ENCODE assay signal across 14 cellular contexts in genomic region chr7:122306320-122307227, GRCh38. TPM values are rescaled to one million over a fixed set of nuclear protein-coding genes. Genes with fewer than 3 reads are reported as not detected.
DNase-seq lines count a peak whose midpoint lies in the region; ATAC-seq and TF ChIP-seq lines count a peak whose summit lies in the region.
"Had no signal": no experiment of that assay in that cellular context is flagged by ENCODE, and none has a peak within 500 bp of the region (broad histone marks: within the 10 kb centered on the region; RNA-seq: fewer than 3 reads in every experiment).

No MANE protein-coding gene starts in this region.

- peak overlapping the region; percentile 91 for H3K4me2 ChIP-seq in HCT116 (ENCODE audit: low read length)
- H3K4me2 ChIP-seq: BLaER1 treated with 17β-estradiol and CSF1 and Interleukin-3, amounts not matched to agents 10 nM and 100 nM had no signal

- peaks cover 0 to 12% of the 10 kb centered on the region in 2 experiments; a peak in 3 of 4 replicates for H3K4me1 ChIP-seq in HCT116 (ENCODE audit: control insufficient read depth in 1 of 2, insufficient read depth in 2 of 2, low read length in 2 of 2)
- 0 out of 2 replicates have a peak, but pooled peaks cover 5% of the 10 kb centered on the region for H3K4me1 ChIP-seq in iPS DF 6.9 (ENCODE audit: control insufficient read depth, insufficient read depth, low read length)
- peaks cover 0 to 75% (median 20%) of the 10 kb centered on the region in 4 donors for H3K4me1 ChIP-seq in tibial nerve
- H3K4me1 ChIP-seq: BLaER1 treated with 17β-estradiol and CSF1 and Interleukin-3, amounts not matched to agents 10 nM and 100 nM had no signal

- CTCF ChIA-PET in HCT116 (lab: Charles Lee), result interaction anchor here (0.9 kb wide), 1 partner anchor 12 kb away, joined by 3 read pairs; no protein-coding TSS in a partner anchor

- WGBS in iPS DF 6.9 (ENCODE audit: insufficient coverage, insufficient read length), result no CpG with 5 or more reads among the region's 37 CpGs
- WGBS in tibial nerve, 2 donors, result 6 to 12% methylated on average over 37 of the region's 37 CpGs

- BruUV-seq in HCT116 (replicated peaks; lab: Mats Ljungman, UMichigan), result TSS peak; percentile 32

- POLR2A ChIA-PET in HCT116 (lab: Charles Lee), result interaction anchor here (1.4 kb wide), 1 partner anchor 8 kb away, joined by 3 read pairs; no protein-coding TSS in a partner anchor

- TF ChIP-seq RAD21 in HCT116 (IDR thresholded peaks at IDR 0.05; ENCODE audit: low read depth), result no peak

- ATAC-seq in HCT116 (no peak), HG02759 (IDR thresholded peaks at IDR 0.05; ENCODE audit: unreplicated experiment) (no peak)
- ATAC-seq: GM12878 had no signal

- in situ Hi-C loops in brain microvascular endothelial cell (cut with HindIII; ENCODE audit: low pct_ligation_motif_present, low sequenced_read_pairs), result no loop called here

- H2AFZ ChIP-seq in HCT116 (ENCODE audit: low read depth, low read length, poor library complexity, severe bottlenecking), result peak overlapping the region; percentile 59

- TF ChIP-seq EP300 in tibial nerve (IDR thresholded peaks at IDR 0.05), result no peak

- no peaks in the 10 kb centered on the region for H4K20me1 ChIP-seq in HCT116 (ENCODE audit: insufficient read depth)
- H4K20me1 ChIP-seq: BLaER1 treated with 17β-estradiol and CSF1 and Interleukin-3, amounts not matched to agents 10 nM and 100 nM had no signal

- no peak overlapping the region; the same call in 1 of the 2 replicates for H3K27ac ChIP-seq in HCT116 (ENCODE audit: low read depth, low read length)
- H3K27ac ChIP-seq in iPS DF 6.9 (ENCODE audit: low read length), result no peak overlapping the region
- no peak overlapping the region for H3K27ac ChIP-seq in brain microvascular endothelial cell
- no peak overlapping the region for H3K27ac ChIP-seq in tibial nerve
- H3K27ac ChIP-seq: BLaER1 treated with 17β-estradiol and CSF1 and Interleukin-3, amounts not matched to agents 10 nM and 100 nM; sigmoid colon had no signal

- H3K27me3 ChIP-seq in HCT116 (ENCODE audit: insufficient read depth, low read length), result no peaks in the 10 kb centered on the region
- peaks cover 41% of the 10 kb centered on the region for H3K27me3 ChIP-seq in iPS DF 6.9 (ENCODE audit: control insufficient read depth, insufficient read depth, low read length)
- H3K27me3 ChIP-seq in brain microvascular endothelial cell (replicated peaks), result peaks cover 95% of the 10 kb centered on the region
- H3K27me3 ChIP-seq in tibial nerve, result peaks cover 13 to 100% of the 10 kb centered on the region in 2 donors

- RAD21 ChIA-PET in HCT116 (lab: Charles Lee; ENCODE audit: low non-redundant PET in 1 of 2, low total read pairs in 2 of 2, uncharacterized antibody in 2 of 2, unreplicated experiment in 2 of 2), result no interaction called here

- peak overlapping the region; percentile 51 for H3K9ac ChIP-seq in HCT116 (ENCODE audit: low read length)
- H3K9ac ChIP-seq: BLaER1 treated with 17β-estradiol and CSF1 and Interleukin-3, amounts not matched to agents 10 nM and 100 nM had no signal

- H3K4me3 ChIP-seq in HCT116 (replicated peaks in 1 of 2; ENCODE audit: low read depth in 1 of 2, low read length in 2 of 2) (peak overlapping the region; percentile 69 to 77), iPS DF 6.9 (ENCODE audit: low read length) (peak overlapping the region; percentile 36; the same call in 1 of the 2 replicates), brain microvascular endothelial cell (ENCODE audit: low read depth, low read length) (no peak overlapping the region), tibial nerve (peak overlapping the region in 1 of 4 donors; percentile 35)
- H3K4me3 ChIP-seq: BLaER1 treated with 17β-estradiol and CSF1 and Interleukin-3, amounts not matched to agents 10 nM and 100 nM; GM12878 had no signal

- no peak for TF ChIP-seq CTCF in HCT116 (IDR thresholded peaks at IDR 0.05 in 2 of 3, conservative IDR thresholded peaks at IDR 0.05 in 1 of 3; ENCODE audit: borderline replicate concordance in 1 of 3, insufficient read depth in 1 of 3, low read depth in 2 of 3, low read length in 2 of 3)
- no peak for TF ChIP-seq CTCF in brain microvascular endothelial cell (IDR thresholded peaks at IDR 0.05; ENCODE audit: low read depth, low read length, missing control alignments)
- no peak for TF ChIP-seq CTCF in tibial nerve (IDR thresholded peaks at IDR 0.05)

- H3K9me2 ChIP-seq in HCT116 (ENCODE audit: insufficient read depth), result no peaks in the 10 kb centered on the region

- no peak for TF ChIP-seq POLR2A in HCT116 (IDR thresholded peaks at IDR 0.05; ENCODE audit: borderline replicate concordance, extremely low read depth, insufficient read depth, insufficient read length)
- TF ChIP-seq POLR2A in tibial nerve (IDR thresholded peaks at IDR 0.05), result no peak

- no peaks in the 10 kb centered on the region for H3K79me2 ChIP-seq in HCT116 (ENCODE audit: insufficient read depth, low read length)

- intact Hi-C loops in HCT116 (cut with micrococcal nuclease), result no loop called here
- intact Hi-C loops in posterior vena cava (cut with DNase I), result no loop called here

- DNase-seq in HCT116 (ENCODE audit: low read depth, low spot score) (no peak), NCI-H82 (lab: John Stamatoyannopoulos, UW) (peak; percentile 76), iPS DF 6.9 (ENCODE audit: low read depth, low spot score) (no peak), posterior vena cava (ENCODE audit: low spot score) (peak; percentile 55), HPDE6-E6E7 (ENCODE audit: extremely low spot score) (no peak), brain microvascular endothelial cell (no peak), tibial nerve (ENCODE audit: low spot score in 2 of 2) (no peak)
- DNase-seq: activated T-cell treated with anti-CD3 and anti-CD28 coated beads for 4 hours, immature natural killer cell, KBM-7, sigmoid colon had no signal

- H3K36me3 ChIP-seq in HCT116 (ENCODE audit: control insufficient read depth in 1 of 2, insufficient read depth in 2 of 2, low read length in 2 of 2) (no peaks in the 10 kb centered on the region; a peak in 1 of 4 replicates), iPS DF 6.9 (ENCODE audit: control insufficient read depth, insufficient read depth, low read length) (no peaks in the 10 kb centered on the region), brain microvascular endothelial cell (replicated peaks) (no peaks in the 10 kb centered on the region), tibial nerve (no peaks in the 10 kb centered on the region)
- H3K36me3 ChIP-seq: BLaER1 treated with 17β-estradiol and CSF1 and Interleukin-3, amounts not matched to agents 10 nM and 100 nM; sigmoid colon had no signal

- H3K9me3 ChIP-seq in HCT116 (ENCODE audit: control insufficient read depth in 1 of 2, insufficient read depth in 1 of 2, low read depth in 1 of 2, low read length in 2 of 2) (no peaks in the 10 kb centered on the region), iPS DF 6.9 (ENCODE audit: control insufficient read depth, insufficient read depth, low read length) (no peaks in the 10 kb centered on the region), tibial nerve (no peaks in the 10 kb centered on the region)
- H3K9me3 ChIP-seq: sigmoid colon had no signal

TF ChIP-seq in HCT116, 20 proteins besides CTCF, POLR2A, EP300 and RAD21:
- no peak for TF ChIP-seq ZNF274 (IDR thresholded peaks at IDR 0.05; ENCODE audit: low read depth, low read length)
- no peak for TF ChIP-seq CBX3 (IDR thresholded peaks at IDR 0.05; ENCODE audit: low read depth)
- no peak for TF ChIP-seq ATF3 (IDR thresholded peaks at IDR 0.05)
- TF ChIP-seq SRF (IDR thresholded peaks at IDR 0.05; ENCODE audit: low read depth), result no peak
- no peak for TF ChIP-seq ZFX (IDR thresholded peaks at IDR 0.05)
- TF ChIP-seq EZH2phosphoT487 (IDR thresholded peaks at IDR 0.05; ENCODE audit: borderline replicate concordance), result no peak
- no peak for TF ChIP-seq MAX (IDR thresholded peaks at IDR 0.05)
- no peak for TF ChIP-seq EZH2 (IDR thresholded peaks at IDR 0.05)
- no peak for TF ChIP-seq EGR1 (IDR thresholded peaks at IDR 0.05; ENCODE audit: low read depth)
- no peak for TF ChIP-seq CEBPB (IDR thresholded peaks at IDR 0.05; ENCODE audit: low read depth)
- no peak for TF ChIP-seq ZBTB33 (IDR thresholded peaks at IDR 0.05; ENCODE audit: extremely low read depth, insufficient replicate concordance, low read length)
- no peak for TF ChIP-seq FOSL1 (IDR thresholded peaks at IDR 0.05; ENCODE audit: low read depth)
- TF ChIP-seq SIN3A (IDR thresholded peaks at IDR 0.05; ENCODE audit: low read depth), result no peak

RNA-seq across cellular contexts. Expression of gene FEZF1, which starts 2.0 kb away (rescaled TPM):
- total RNA-seq in HCT116 (2021; ENCODE audit: unreplicated experiment), result 0.37 TPM
- polyA plus RNA-seq in HCT116 (2012), result 0.49 and 0.74 TPM in 2 replicates
- total RNA-seq in posterior vena cava, result not detected
- under 1 TPM in 1 of 4 donors, not detected in 3; 0.22 TPM for total RNA-seq in tibial nerve
- total RNA-seq: GM12878, sigmoid colon had no signal
- polyA plus RNA-seq: GM12878, immature natural killer cell, sigmoid colon had no signal

Comparison
In these comparisons a context has a peak if more than half of its experiments do, and no peak if none do; other contexts are left out.
1. DNase-seq: peak in NCI-H82 (single experiment) and posterior vena cava (single experiment); none in HCT116 (single experiment), iPS DF 6.9 (single experiment), HPDE6-E6E7 (single experiment), brain microvascular endothelial cell (single experiment) and tibial nerve (0 of 2).